Comparison of ENCODE assay signal across 16 cellular contexts in genomic region chr7:115724400-115725056, GRCh38.
A peak's percentile ranks its signal among the peaks of the same experiment; 100 is the strongest.
DNase-seq lines count a peak whose midpoint lies in the region; ATAC-seq, FAIRE-seq and TF ChIP-seq lines count a peak whose summit lies in the region.
"Had no signal": no experiment of that assay in that cellular context is flagged by ENCODE, and none has a peak within 500 bp of the region (broad histone marks: within the 10 kb centered on the region; RNA-seq: fewer than 3 reads in every experiment).

No MANE protein-coding gene starts in this region.

- no peak for FAIRE-seq in small intestine (lab: Jason Lieb, UNC)
- FAIRE-seq in GM12892 (lab: Jason Lieb, UNC) = no peak
- FAIRE-seq: GM12878 had no signal

- 22 to 42% (median 29%) methylated on average over 3 of the region's 3 CpGs for WGBS in small intestine, 3 donors

- DNase-seq in NCI-H510A treated with DMSO at 0.1 percent for 48 hours (lab: John Stamatoyannopoulos, UW) (peak; percentile 80), NCI-H510A (lab: John Stamatoyannopoulos, UW) (no peak), NCI-H2081 (lab: John Stamatoyannopoulos, UW) (peak; percentile 94 to 99), SHP77 (lab: John Stamatoyannopoulos, UW) (peak; percentile 34 to 82), small intestine (peak; percentile 15), GM12892 (ENCODE audit: insufficient read length) (no peak)
- no peak for DNase-seq in stimulated activated CD4-positive, alpha-beta T cell treated with anti-CD3 and anti-CD28 coated beads, Interleukin-4, amount 100 ng/mL, for 1 hour
- DNase-seq: activated naive CD4-positive, alpha-beta T cell treated with anti-CD3 and anti-CD28 coated beads, Interleukin-2, amount 10 ng/mL, durations not matched to agents 7 days and 5 days; central memory CD4-positive, alpha-beta T cell; DND-41; Kasumi-1; occipital lobe; stimulated activated CD4-positive, alpha-beta T cell treated with anti-CD3 and anti-CD28 coated beads, Interleukin-12 subunit alpha, Interleukin-12 subunit beta, amount 100 ng/mL, for 4 hours; T1000 had no signal

- no peak overlapping the region for H3K4me3 ChIP-seq in small intestine (ENCODE audit: low read depth in 1 of 2, low read length in 2 of 2)
- H3K4me3 ChIP-seq: GM12878 had no signal

- no peaks in the 10 kb centered on the region for H3K36me3 ChIP-seq in small intestine (ENCODE audit: control insufficient read depth in 2 of 2, insufficient read depth in 2 of 2, low read length in 2 of 2)

- no peak overlapping the region for H3K27ac ChIP-seq in small intestine (ENCODE audit: low read depth in 1 of 2, low read length in 1 of 2)

- no peaks in the 10 kb centered on the region for H3K9me3 ChIP-seq in small intestine (ENCODE audit: control insufficient read depth, low read depth)

- no peak for TF ChIP-seq POLR2A in GM12892 (IDR thresholded peaks at IDR 0.05; ENCODE audit: low read depth, low read length)

- no peaks in the 10 kb centered on the region for H3K4me1 ChIP-seq in small intestine (ENCODE audit: control insufficient read depth in 2 of 2, insufficient read depth in 1 of 2, low read depth in 1 of 2, low read length in 1 of 2)

- no peaks in the 10 kb centered on the region for H3K27me3 ChIP-seq in small intestine (ENCODE audit: control insufficient read depth in 2 of 2, insufficient read depth in 2 of 2, low read length in 2 of 2)

- no peak for ATAC-seq in HG02938 (IDR thresholded peaks at IDR 0.05; ENCODE audit: unreplicated experiment)
- ATAC-seq: GM12878 had no signal

Comparison
In these comparisons a context has a peak if more than half of its experiments do, and no peak if none do; other contexts are left out.
1. DNase-seq: peak in NCI-H510A treated with DMSO at 0.1 percent for 48 hours (single experiment), NCI-H2081 (2 of 2), SHP77 (2 of 2) and small intestine (single experiment); none in NCI-H510A (single experiment), GM12892 (single experiment) and stimulated activated CD4-positive, alpha-beta T cell treated with anti-CD3 and anti-CD28 coated beads, Interleukin-4, amount 100 ng/mL, for 1 hour (single experiment).